In the genomic region with DNA sequence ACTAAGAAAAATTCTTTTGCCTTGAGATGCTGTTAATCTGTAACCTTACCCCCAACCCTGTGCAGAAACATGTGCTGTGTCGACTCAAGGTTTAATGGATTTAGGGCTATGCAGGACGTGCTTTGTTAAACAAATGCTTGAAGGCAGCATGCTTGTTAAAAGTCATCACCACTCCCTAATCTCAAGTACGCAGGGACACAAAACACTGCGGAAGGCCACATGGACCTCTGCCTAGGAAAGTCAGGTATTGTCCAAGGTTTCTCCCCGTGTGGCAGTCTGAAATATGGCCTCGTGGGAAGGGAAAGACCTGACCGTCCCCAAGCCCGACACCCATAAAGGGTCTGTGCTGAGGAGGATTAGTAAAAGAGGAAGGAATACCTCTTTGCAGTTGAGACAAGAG, we compare ENCODE assay signal across 6 cellular contexts. TPM values are rescaled to one million over a fixed set of nuclear protein-coding genes. Genes with fewer than 3 reads are reported as not detected.
"Had no signal": no experiment of that assay in that cellular context is flagged by ENCODE, and none has a peak within 500 bp of the region (broad histone marks: within the 10 kb centered on the region; RNA-seq: fewer than 3 reads in every experiment).

No MANE protein-coding gene starts in this region.

RNA-seq across cellular contexts. Expression of gene TLR3, which starts 18.8 kb away (rescaled TPM):
- total RNA-seq: activated B cell treated with CpG ODN at 0.5 μM for 24 hours; activated CD4-positive, alpha-beta T cell treated with anti-CD3 and anti-CD28 coated beads, Interleukin-2, amount 10 ng/mL, durations not matched to agents 24 days and 14 days; activated CD8-positive, alpha-beta T cell treated with anti-CD3 and anti-CD28 coated beads for 36 hours; activated naive CD4-positive, alpha-beta T cell treated with anti-CD3 and anti-CD28 coated beads for 36 hours; activated naive CD8-positive, alpha-beta T cell treated with anti-CD3 and anti-CD28 coated beads for 36 hours; activated T-helper 1 cell treated with anti-CD3 and anti-CD28 coated beads, Interleukin-12 subunit alpha, Interleukin-12 subunit beta, Interleukin-2, Interleukin-4 antibody, amounts not matched to agents 30 ng/mL and 10 ng/mL and 1 ng/mL, durations not matched to agents 14 hours and 24 hours and 36 hours had no signal

RNA-seq across cellular contexts. Expression of gene FAM149A, which starts 54.4 kb away (rescaled TPM):
- total RNA-seq: activated B cell treated with CpG ODN at 0.5 μM for 24 hours; activated T-helper 1 cell treated with anti-CD3 and anti-CD28 coated beads, Interleukin-12 subunit alpha, Interleukin-12 subunit beta, Interleukin-2, Interleukin-4 antibody, amounts not matched to agents 30 ng/mL and 10 ng/mL and 1 ng/mL, durations not matched to agents 14 hours and 24 hours and 36 hours had no signal
